In the genomic region with DNA sequence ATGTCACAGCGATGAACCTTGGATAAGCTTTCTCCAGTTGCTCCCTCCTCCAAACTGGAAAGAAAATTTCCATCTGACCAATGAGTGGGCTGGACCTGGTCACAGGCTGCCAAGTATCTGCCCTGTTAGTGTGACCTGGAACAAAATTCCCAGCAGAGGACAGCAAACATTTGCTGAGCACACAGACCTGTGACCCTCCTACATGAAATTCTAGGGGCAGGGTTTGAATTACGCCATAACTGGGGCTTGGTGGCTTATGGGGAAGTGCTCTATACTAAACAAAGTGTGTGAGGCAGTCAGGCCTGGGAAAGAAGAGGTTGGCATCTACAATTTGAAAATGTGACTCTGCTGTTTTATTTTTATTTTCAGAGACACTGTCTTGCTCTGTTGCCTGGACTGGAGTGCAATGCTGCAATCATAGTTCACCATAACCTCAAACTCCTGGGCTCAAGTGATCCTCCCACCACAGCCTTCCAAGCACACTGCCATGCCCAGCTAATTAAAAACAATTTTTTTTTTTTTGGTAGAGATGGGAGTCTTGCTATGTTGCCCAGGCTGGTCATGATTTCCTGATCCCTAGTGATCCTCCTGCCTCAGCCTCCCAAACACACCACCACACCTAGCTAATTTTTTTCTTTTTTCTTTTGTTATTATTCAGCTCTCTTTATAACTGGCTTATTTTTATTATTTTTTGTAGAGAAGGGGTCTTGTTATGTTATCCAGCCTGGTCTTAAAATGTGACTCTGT, we compare ENCODE assay signal across 8 cellular contexts. TPM values are rescaled to one million over a fixed set of nuclear protein-coding genes. Genes with fewer than 3 reads are reported as not detected.
DNase-seq lines count a peak whose midpoint lies in the region; ATAC-seq, FAIRE-seq and TF ChIP-seq lines count a peak whose summit lies in the region.

No MANE protein-coding gene starts in this region.

- peaks cover 49% of the 10 kb centered on the region for H3K36me3 Mint-ChIP-seq in activated CD8-positive, alpha-beta T cell treated with anti-CD3 and anti-CD28 coated beads, Interleukin-2, amount 10 ng/mL, durations not matched to agents 7 days and 5 days (ENCODE audit: low read depth)
- H3K36me3 Mint-ChIP-seq in activated CD8-positive, alpha-beta T cell treated with anti-CD3 and anti-CD28 coated beads for 36 hours (ENCODE audit: low read depth), result peaks cover 39% of the 10 kb centered on the region

- TF ChIP-seq RAD21 in HepG2 (CRISPR knock-in tag; IDR thresholded peaks at IDR 0.05), result peak; percentile 55; the same call in 1 of the 2 replicates

- H3K4me2 ChIP-seq in HepG2 (ENCODE audit: low read depth, low read length), result peak overlapping the region; percentile 71

- FAIRE-seq in HepG2 (lab: Jason Lieb, UNC), result peak; percentile 98

- H3K27ac ChIP-seq in HepG2 (ENCODE audit: extremely low read length, insufficient read depth, low read length) (peak overlapping the region; percentile 98), thyroid gland (peak overlapping the region; percentile 48 to 90 (median 80))

- H3K4me1 ChIP-seq in HepG2 (ENCODE audit: insufficient read depth, low read length) (peaks cover 100% of the 10 kb centered on the region), thyroid gland (peaks cover 47 to 64% of the 10 kb centered on the region in 2 donors)

- H3K27ac Mint-ChIP-seq in activated CD8-positive, alpha-beta T cell treated with anti-CD3 and anti-CD28 coated beads, Interleukin-2, amount 10 ng/mL, durations not matched to agents 7 days and 5 days, result peak overlapping the region; percentile 68
- no peak overlapping the region for H3K27ac Mint-ChIP-seq in activated CD8-positive, alpha-beta T cell treated with anti-CD3 and anti-CD28 coated beads for 36 hours

- POLR2A ChIA-PET in activated CD8-positive, alpha-beta T cell treated with anti-CD3 and anti-CD28 coated beads, Interleukin-2, amount 10 ng/mL, durations not matched to agents 7 days and 5 days (lab: Charles Lee), result interaction anchor here (1.0 to 6.7 kb wide), 2 partner anchors 14 to 18 kb away, joined by 3 to 138 read pairs; a partner anchor contains a TSS
- POLR2A ChIA-PET in activated CD8-positive, alpha-beta T cell treated with anti-CD3 and anti-CD28 coated beads for 36 hours (lab: Charles Lee), result interaction anchor here (5.6 kb wide), 1 partner anchor 15 kb away, joined by 60 read pairs; a partner anchor contains a TSS
- POLR2A ChIA-PET in HepG2 (lab: Yijun Ruan, JAX), result interaction anchor here (0.5 to 18.2 kb wide), 10 partner anchors 10 to 1193 kb away, joined by 3 to 945 read pairs (median 6); a partner anchor contains a TSS

- H3K36me3 ChIP-seq in HepG2 (replicated peaks in 1 of 2; ENCODE audit: control insufficient read depth in 1 of 2, insufficient read depth in 2 of 2, low read length in 2 of 2) (no peaks in the 10 kb centered on the region), thyroid gland (no peaks in the 10 kb centered on the region)

- H3K27me3 ChIP-seq in HepG2 (ENCODE audit: control insufficient read depth in 1 of 2, insufficient read depth in 2 of 2, low read length in 2 of 2), result no peaks in the 10 kb centered on the region
- no peaks in the 10 kb centered on the region for H3K27me3 ChIP-seq in thyroid gland

- TF ChIP-seq EP300 in HepG2 (IDR thresholded peaks at IDR 0.05; ENCODE audit: low read depth in 2 of 2, low read length in 2 of 2) (peak; percentile 18 to 97; a peak in 3 of 4 replicates), HepG2 (CRISPR knock-in tag; IDR thresholded peaks at IDR 0.05; ENCODE audit: borderline replicate concordance) (peak; percentile 96)

- BruUV-seq in HepG2 (replicated peaks; lab: Mats Ljungman, UMichigan), result TSS peak; percentile 79

- TF ChIP-seq CTCF in activated CD8-positive, alpha-beta T cell treated with anti-CD3 and anti-CD28 coated beads for 36 hours (IDR thresholded peaks at IDR 0.05), result no peak
- peak; percentile 47 for TF ChIP-seq CTCF in HepG2 (CRISPR knock-in tag; IDR thresholded peaks at IDR 0.05)
- no peak for TF ChIP-seq CTCF in thyroid gland (IDR thresholded peaks at IDR 0.05)

- intact Hi-C loops in activated CD8-positive, alpha-beta T cell treated with anti-CD3 and anti-CD28 coated beads for 36 hours (cut with micrococcal nuclease), result no loop called here
- intact Hi-C loops in HepG2 (cut with micrococcal nuclease; ENCODE audit: unreplicated experiment) (no loop called here), thyroid gland (cut with DNase I) (no loop called here)

- H3K9me3 ChIP-seq in HepG2 (ENCODE audit: low read length) (no peaks in the 10 kb centered on the region), thyroid gland (no peaks in the 10 kb centered on the region)

- no peaks in the 10 kb centered on the region for H3K9me3 Mint-ChIP-seq in activated CD8-positive, alpha-beta T cell treated with anti-CD3 and anti-CD28 coated beads, Interleukin-2, amount 10 ng/mL, durations not matched to agents 7 days and 5 days (ENCODE audit: insufficient read depth)
- no peaks in the 10 kb centered on the region for H3K9me3 Mint-ChIP-seq in activated CD8-positive, alpha-beta T cell treated with anti-CD3 and anti-CD28 coated beads for 36 hours

- DNase-seq in activated CD8-positive, alpha-beta T cell treated with anti-CD3 and anti-CD28 coated beads, Interleukin-2, amount 10 ng/mL, durations not matched to agents 7 days and 5 days, result no peak
- DNase-seq in activated CD8-positive, alpha-beta T cell treated with anti-CD3 and anti-CD28 coated beads for 36 hours, result no peak
- DNase-seq in SKM-1 treated with dmso at 0.1 percent for 144 hours (lab: John Stamatoyannopoulos, UW; ENCODE audit: unreplicated experiment) (peak; percentile 79), HepG2 (ENCODE audit: low spot score) (peak; percentile 99), thyroid gland (peak; percentile 60 to 61), LoVo (ENCODE audit: low spot score) (no peak)

- H3K79me2 ChIP-seq in HepG2 (ENCODE audit: insufficient read depth, low read length), result peaks cover 5% of the 10 kb centered on the region

- in situ Hi-C loops in HepG2 (cut with HindIII; ENCODE audit: extremely low pct_ligation_motif_present, low pct_unique_long_range_greater_than_20kb), result no loop called here

- ATAC-seq in activated CD8-positive, alpha-beta T cell treated with anti-CD3 and anti-CD28 coated beads, Interleukin-2, amount 10 ng/mL, durations not matched to agents 7 days and 5 days, result no peak
- no peak for ATAC-seq in activated CD8-positive, alpha-beta T cell treated with anti-CD3 and anti-CD28 coated beads for 36 hours
- peak; percentile 92 for ATAC-seq in HepG2
- no peak for ATAC-seq in GM21381 (IDR thresholded peaks at IDR 0.05; ENCODE audit: unreplicated experiment)
- no peak for ATAC-seq in HG03135 (IDR thresholded peaks at IDR 0.05; ENCODE audit: unreplicated experiment)

- H3K4me3 Mint-ChIP-seq in activated CD8-positive, alpha-beta T cell treated with anti-CD3 and anti-CD28 coated beads, Interleukin-2, amount 10 ng/mL, durations not matched to agents 7 days and 5 days, result no peak overlapping the region
- H3K4me3 Mint-ChIP-seq in activated CD8-positive, alpha-beta T cell treated with anti-CD3 and anti-CD28 coated beads for 36 hours, result no peak overlapping the region

- H3K4me1 Mint-ChIP-seq in activated CD8-positive, alpha-beta T cell treated with anti-CD3 and anti-CD28 coated beads, Interleukin-2, amount 10 ng/mL, durations not matched to agents 7 days and 5 days (ENCODE audit: low read depth), result peaks cover 85% of the 10 kb centered on the region
- peaks cover 71% of the 10 kb centered on the region for H3K4me1 Mint-ChIP-seq in activated CD8-positive, alpha-beta T cell treated with anti-CD3 and anti-CD28 coated beads for 36 hours (ENCODE audit: low read depth)

- no peaks in the 10 kb centered on the region for H3K27me3 Mint-ChIP-seq in activated CD8-positive, alpha-beta T cell treated with anti-CD3 and anti-CD28 coated beads, Interleukin-2, amount 10 ng/mL, durations not matched to agents 7 days and 5 days (ENCODE audit: low read depth)
- no peaks in the 10 kb centered on the region for H3K27me3 Mint-ChIP-seq in activated CD8-positive, alpha-beta T cell treated with anti-CD3 and anti-CD28 coated beads for 36 hours

- no peaks in the 10 kb centered on the region for H4K20me1 ChIP-seq in HepG2 (ENCODE audit: insufficient read depth, low read length)

- CTCF ChIA-PET in activated CD8-positive, alpha-beta T cell treated with anti-CD3 and anti-CD28 coated beads, Interleukin-2, amount 10 ng/mL, durations not matched to agents 7 days and 5 days (lab: Charles Lee), result interaction anchor here (4.0 to 9.1 kb wide), 3 partner anchors 9 to 15 kb away, joined by 23 to 98 read pairs (median 52); a partner anchor contains a TSS
- CTCF ChIA-PET in activated CD8-positive, alpha-beta T cell treated with anti-CD3 and anti-CD28 coated beads for 36 hours (lab: Charles Lee), result interaction anchor here (1.2 to 4.5 kb wide), 3 partner anchors 15 to 213 kb away, joined by 5 to 38 read pairs (median 14); no protein-coding TSS in a partner anchor
- CTCF ChIA-PET in HepG2 (lab: Yijun Ruan, JAX; ENCODE audit: low intra/inter-chr PET ratio, low total read pairs), result interaction anchor here (1.3 kb wide), 1 partner anchor 15 kb away, joined by 5 read pairs; no protein-coding TSS in a partner anchor

- 0% methylated on average over 2 of the region's 2 CpGs for WGBS in HepG2 (ENCODE audit: low lambda C conversion rate)
- WGBS in thyroid gland, 2 donors, result 72 to 74% methylated on average over 2 of the region's 2 CpGs

- H2AFZ ChIP-seq in HepG2 (ENCODE audit: low read length), result no peak overlapping the region

- peak; percentile 17 to 42; a peak in 2 of 4 replicates for TF ChIP-seq POLR2A in HepG2 (IDR thresholded peaks at IDR 0.05; ENCODE audit: insufficient read depth in 1 of 2, low read depth in 2 of 2, low read length in 2 of 2)
- TF ChIP-seq POLR2A in thyroid gland (IDR thresholded peaks at IDR 0.05), result peak in 1 of 2 donors; percentile 21

- peak overlapping the region in 1 of 3 experiments; percentile 18; a peak in 1 of 6 replicates for H3K4me3 ChIP-seq in HepG2 (replicated peaks in 1 of 3; ENCODE audit: insufficient read depth in 1 of 3, low read depth in 2 of 3, low read length in 3 of 3)
- H3K4me3 ChIP-seq in thyroid gland (replicated peaks in 1 of 3), result no peak overlapping the region

- H3K9ac ChIP-seq in HepG2 (ENCODE audit: insufficient read depth, low read depth, low read length), result peak overlapping the region; percentile 77

RNA-seq across cellular contexts. Expression of a gene that starts 13.6 kb away (rescaled TPM):
- 100 to 1,000 TPM; 220 to 229 TPM for total RNA-seq in activated CD8-positive, alpha-beta T cell treated with anti-CD3 and anti-CD28 coated beads, Interleukin-2, amount 10 ng/mL, durations not matched to agents 7 days and 5 days
- total RNA-seq in activated CD8-positive, alpha-beta T cell treated with anti-CD3 and anti-CD28 coated beads for 36 hours, result 100 to 1,000 TPM; 102 to 103 TPM
- 313 and 427 TPM in 2 replicates for total RNA-seq in HepG2 (2016; rRNA removed; fragmentation: Illumina TruSeq; extraction: Trizol)
- total RNA-seq in HepG2 (2016; cell fraction: cytosol; rRNA removed; fragmentation: Illumina TruSeq; extraction: Trizol; ENCODE audit: low read depth), result 141 and 153 TPM in 2 replicates
- 301 and 418 TPM in 2 replicates for total RNA-seq in HepG2 (2016; cell fraction: insoluble cytoplasmic fraction; rRNA removed; fragmentation: Illumina TruSeq; extraction: Trizol)
- total RNA-seq in HepG2 (2016; cell fraction: membrane; rRNA removed; fragmentation: Illumina TruSeq; extraction: Trizol), result 264 and 299 TPM in 2 replicates
- 351 and 393 TPM in 2 replicates for total RNA-seq in HepG2 (2016; cell fraction: nucleus; rRNA removed; fragmentation: Illumina TruSeq; extraction: Trizol)
- 394 and 416 TPM in 2 replicates for polyA plus RNA-seq in HepG2 (2011; rRNA removed)
- 294 and 385 TPM in 2 replicates for polyA plus RNA-seq in HepG2 (2011; cell fraction: cytosol; rRNA removed)
- 177 and 227 TPM in 2 replicates for polyA plus RNA-seq in HepG2 (2011; cell fraction: nucleus; rRNA removed)
- 183 and 277 TPM in 2 replicates for polyA plus RNA-seq in HepG2 (2012)
- 97.4 and 108 TPM in 2 replicates for polyA plus RNA-seq in HepG2 (2016; cell fraction: cytosol; fragmentation: Illumina TruSeq; extraction: Trizol; ENCODE audit: low read depth)
- polyA plus RNA-seq in HepG2 (2016; cell fraction: insoluble cytoplasmic fraction; fragmentation: Illumina TruSeq; extraction: Trizol; ENCODE audit: low read depth), result 293 and 310 TPM in 2 replicates
- polyA plus RNA-seq in HepG2 (2016; cell fraction: membrane; fragmentation: Illumina TruSeq; extraction: Trizol; ENCODE audit: low read depth), result 142 and 166 TPM in 2 replicates
- 511 and 532 TPM in 2 replicates for polyA plus RNA-seq in HepG2 (2016; cell fraction: nucleus; fragmentation: Illumina TruSeq; extraction: Trizol; ENCODE audit: insufficient read depth, low read depth)
- polyA minus RNA-seq in HepG2 (2011; rRNA and poly(A)+ RNA removed; ENCODE audit: low replicate concordance), result 163 and 714 TPM in 2 replicates
- 357 and 375 TPM in 2 replicates for polyA minus RNA-seq in HepG2 (2011; cell fraction: cytosol; rRNA and poly(A)+ RNA removed)
- polyA minus RNA-seq in HepG2 (2011; cell fraction: nucleus; rRNA and poly(A)+ RNA removed), result 208 and 277 TPM in 2 replicates
- total RNA-seq in thyroid gland, result 100 to 1,000 TPM; 301 to 513 (median 421) TPM

RNA-seq across cellular contexts. Expression of a gene that starts 41.5 kb away (rescaled TPM):
- total RNA-seq in activated CD8-positive, alpha-beta T cell treated with anti-CD3 and anti-CD28 coated beads, Interleukin-2, amount 10 ng/mL, durations not matched to agents 7 days and 5 days, result 10 to 100 TPM; 36.7 to 40.0 TPM
- total RNA-seq in activated CD8-positive, alpha-beta T cell treated with anti-CD3 and anti-CD28 coated beads for 36 hours, result 10 to 100 TPM; 25.5 to 26.2 TPM
- total RNA-seq in HepG2 (2016; rRNA removed; fragmentation: Illumina TruSeq; extraction: Trizol) (34.2 and 43.8 TPM in 2 replicates), thyroid gland (10 to 100 TPM; 21.2 to 40.2 (median 26.5) TPM)
- total RNA-seq in HepG2 (2016; cell fraction: cytosol; rRNA removed; fragmentation: Illumina TruSeq; extraction: Trizol; ENCODE audit: low read depth), result 3.6 and 5.8 TPM in 2 replicates
- 33.6 and 41.0 TPM in 2 replicates for total RNA-seq in HepG2 (2016; cell fraction: insoluble cytoplasmic fraction; rRNA removed; fragmentation: Illumina TruSeq; extraction: Trizol)
- total RNA-seq in HepG2 (2016; cell fraction: membrane; rRNA removed; fragmentation: Illumina TruSeq; extraction: Trizol), result 21.8 and 22.8 TPM in 2 replicates
- 18.7 and 21.9 TPM in 2 replicates for total RNA-seq in HepG2 (2016; cell fraction: nucleus; rRNA removed; fragmentation: Illumina TruSeq; extraction: Trizol)
- 12.1 and 12.6 TPM in 2 replicates for polyA plus RNA-seq in HepG2 (2011; rRNA removed)
- 7.2 and 12.4 TPM in 2 replicates for polyA plus RNA-seq in HepG2 (2011; cell fraction: cytosol; rRNA removed)
- polyA plus RNA-seq in HepG2 (2011; cell fraction: nucleus; rRNA removed), result 3.6 and 7.1 TPM in 2 replicates
- 22.6 and 27.8 TPM in 2 replicates for polyA plus RNA-seq in HepG2 (2012)
- polyA plus RNA-seq in HepG2 (2016; cell fraction: cytosol; fragmentation: Illumina TruSeq; extraction: Trizol; ENCODE audit: low read depth), result 2.1 and 2.8 TPM in 2 replicates
- polyA plus RNA-seq in HepG2 (2016; cell fraction: insoluble cytoplasmic fraction; fragmentation: Illumina TruSeq; extraction: Trizol; ENCODE audit: low read depth), result 41.1 and 42.1 TPM in 2 replicates
- polyA plus RNA-seq in HepG2 (2016; cell fraction: membrane; fragmentation: Illumina TruSeq; extraction: Trizol; ENCODE audit: low read depth), result 10.2 and 11.0 TPM in 2 replicates
- polyA plus RNA-seq in HepG2 (2016; cell fraction: nucleus; fragmentation: Illumina TruSeq; extraction: Trizol; ENCODE audit: insufficient read depth, low read depth), result 24.6 and 26.0 TPM in 2 replicates
- 4.4 and 5.8 TPM in 2 replicates for polyA minus RNA-seq in HepG2 (2011; rRNA and poly(A)+ RNA removed; ENCODE audit: low replicate concordance)
- polyA minus RNA-seq in HepG2 (2011; cell fraction: cytosol; rRNA and poly(A)+ RNA removed), result 22.9 and 28.6 TPM in 2 replicates
- polyA minus RNA-seq in HepG2 (2011; cell fraction: nucleus; rRNA and poly(A)+ RNA removed), result 10.7 and 18.3 TPM in 2 replicates

Comparison
In these comparisons a context has a peak if more than half of its experiments do, and no peak if none do; other contexts are left out.
1. DNase-seq: peak in SKM-1 treated with dmso at 0.1 percent for 144 hours (single experiment), HepG2 (single experiment) and thyroid gland (2 of 2); none in activated CD8-positive, alpha-beta T cell treated with anti-CD3 and anti-CD28 coated beads, Interleukin-2, amount 10 ng/mL, durations not matched to agents 7 days and 5 days (single experiment), activated CD8-positive, alpha-beta T cell treated with anti-CD3 and anti-CD28 coated beads for 36 hours (single experiment) and LoVo (single experiment).